In the genomic region with DNA sequence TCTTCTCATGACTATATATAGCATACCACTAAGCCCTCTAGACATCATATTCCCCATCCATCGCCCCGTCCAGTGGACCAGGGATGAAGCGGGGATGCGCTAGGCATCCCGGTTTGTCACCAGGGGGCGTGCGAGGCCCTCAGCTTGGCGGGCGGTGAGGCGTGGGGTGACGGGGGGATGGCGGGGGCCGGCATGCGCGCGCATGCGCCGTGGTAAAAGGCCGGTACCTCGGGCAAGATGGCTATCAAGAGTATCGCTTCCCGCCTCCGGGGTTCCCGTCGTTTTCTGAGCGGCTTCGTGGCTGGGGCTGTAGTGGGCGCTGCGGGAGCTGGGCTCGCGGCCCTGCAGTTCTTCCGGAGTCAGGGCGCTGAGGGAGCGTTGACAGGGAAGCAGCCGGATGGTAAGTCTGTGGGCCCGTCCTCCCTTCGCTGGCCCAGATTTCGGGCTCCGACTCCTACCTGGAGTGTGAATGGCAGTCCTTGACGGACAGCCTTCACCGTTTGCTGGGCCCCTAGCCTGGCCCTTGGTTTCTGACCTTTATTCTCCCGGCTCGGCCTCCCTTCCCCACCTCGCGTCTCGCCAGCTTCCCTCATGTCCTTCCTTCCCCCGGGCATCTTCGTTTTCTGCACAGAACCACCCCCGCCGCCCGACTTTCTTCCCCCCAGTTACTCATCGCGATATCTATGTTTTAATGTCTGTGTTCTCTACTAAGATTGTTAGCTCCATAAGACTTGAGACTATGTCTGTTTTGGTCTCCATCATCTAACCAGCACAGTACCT, we compare ENCODE assay signal across 1 cellular context.
A peak's percentile ranks its signal among the peaks of the same experiment; 100 is the strongest.
TF ChIP-seq lines count a peak whose summit lies in the region.

TSS of gene EXOG (plus strand) at position 210 of the 780 bp plus-strand sequence. CDS start at position 238, 28 bp downstream.

TF ChIP-seq in K562, 482 proteins besides CTCF, POLR2A, EP300 and RAD21 (continued from another document and continues in another):
- peak; percentile 58 for TF ChIP-seq HNRNPLL (IDR thresholded peaks at IDR 0.05; ENCODE audit: low read depth, low read length, poor library complexity, severe bottlenecking)
- TF ChIP-seq ZMIZ1 (IDR thresholded peaks at IDR 0.05; ENCODE audit: low read depth in 2 of 2, low read length in 2 of 2) = peak in 1 of 2 experiments; percentile 68; a peak in 2 of 4 replicates
- TF ChIP-seq, protein P1, sequence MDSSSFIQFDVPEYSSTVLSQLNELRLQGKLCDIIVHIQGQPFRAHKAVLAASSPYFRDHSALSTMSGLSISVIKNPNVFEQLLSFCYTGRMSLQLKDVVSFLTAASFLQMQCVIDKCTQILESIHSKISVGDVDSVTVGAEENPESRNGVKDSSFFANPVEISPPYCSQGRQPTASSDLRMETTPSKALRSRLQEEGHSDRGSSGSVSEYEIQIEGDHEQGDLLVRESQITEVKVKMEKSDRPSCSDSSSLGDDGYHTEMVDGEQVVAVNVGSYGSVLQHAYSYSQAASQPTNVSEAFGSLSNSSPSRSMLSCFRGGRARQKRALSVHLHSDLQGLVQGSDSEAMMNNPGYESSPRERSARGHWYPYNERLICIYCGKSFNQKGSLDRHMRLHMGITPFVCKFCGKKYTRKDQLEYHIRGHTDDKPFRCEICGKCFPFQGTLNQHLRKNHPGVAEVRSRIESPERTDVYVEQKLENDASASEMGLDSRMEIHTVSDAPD (CRISPR knock-in tag; IDR thresholded peaks at IDR 0.05) = no peak
- no peak for TF ChIP-seq AFF1 (IDR thresholded peaks at IDR 0.05; ENCODE audit: low read depth in 1 of 2, partially characterized antibody in 2 of 2)
- TF ChIP-seq, protein P2, sequence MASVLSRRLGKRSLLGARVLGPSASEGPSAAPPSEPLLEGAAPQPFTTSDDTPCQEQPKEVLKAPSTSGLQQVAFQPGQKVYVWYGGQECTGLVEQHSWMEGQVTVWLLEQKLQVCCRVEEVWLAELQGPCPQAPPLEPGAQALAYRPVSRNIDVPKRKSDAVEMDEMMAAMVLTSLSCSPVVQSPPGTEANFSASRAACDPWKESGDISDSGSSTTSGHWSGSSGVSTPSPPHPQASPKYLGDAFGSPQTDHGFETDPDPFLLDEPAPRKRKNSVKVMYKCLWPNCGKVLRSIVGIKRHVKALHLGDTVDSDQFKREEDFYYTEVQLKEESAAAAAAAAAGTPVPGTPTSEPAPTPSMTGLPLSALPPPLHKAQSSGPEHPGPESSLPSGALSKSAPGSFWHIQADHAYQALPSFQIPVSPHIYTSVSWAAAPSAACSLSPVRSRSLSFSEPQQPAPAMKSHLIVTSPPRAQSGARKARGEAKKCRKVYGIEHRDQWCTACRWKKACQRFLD (CRISPR knock-in tag; IDR thresholded peaks at IDR 0.05) = peak; percentile 57; the same call in 1 of the 2 replicates
- no peak for TF ChIP-seq NFXL1 (CRISPR knock-in tag; IDR thresholded peaks at IDR 0.05)
- no peak for TF ChIP-seq CBFA2T3 (IDR thresholded peaks at IDR 0.05)
- no peak for TF ChIP-seq SAP30 (IDR thresholded peaks at IDR 0.05; ENCODE audit: borderline replicate concordance, insufficient read depth, low read depth, low read length, poor library complexity, severe bottlenecking)
- TF ChIP-seq, protein P3, sequence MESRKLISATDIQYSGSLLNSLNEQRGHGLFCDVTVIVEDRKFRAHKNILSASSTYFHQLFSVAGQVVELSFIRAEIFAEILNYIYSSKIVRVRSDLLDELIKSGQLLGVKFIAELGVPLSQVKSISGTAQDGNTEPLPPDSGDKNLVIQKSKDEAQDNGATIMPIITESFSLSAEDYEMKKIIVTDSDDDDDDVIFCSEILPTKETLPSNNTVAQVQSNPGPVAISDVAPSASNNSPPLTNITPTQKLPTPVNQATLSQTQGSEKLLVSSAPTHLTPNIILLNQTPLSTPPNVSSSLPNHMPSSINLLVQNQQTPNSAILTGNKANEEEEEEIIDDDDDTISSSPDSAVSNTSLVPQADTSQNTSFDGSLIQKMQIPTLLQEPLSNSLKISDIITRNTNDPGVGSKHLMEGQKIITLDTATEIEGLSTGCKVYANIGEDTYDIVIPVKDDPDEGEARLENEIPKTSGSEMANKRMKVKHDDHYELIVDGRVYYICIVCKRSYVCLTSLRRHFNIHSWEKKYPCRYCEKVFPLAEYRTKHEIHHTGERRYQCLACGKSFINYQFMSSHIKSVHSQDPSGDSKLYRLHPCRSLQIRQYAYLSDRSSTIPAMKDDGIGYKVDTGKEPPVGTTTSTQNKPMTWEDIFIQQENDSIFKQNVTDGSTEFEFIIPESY (CRISPR knock-in tag; IDR thresholded peaks at IDR 0.05) = no peak; the same call in 1 of the 2 replicates
- peak; percentile 64 for TF ChIP-seq GABPB1 (CRISPR knock-in tag; IDR thresholded peaks at IDR 0.05)
- no peak for TF ChIP-seq MBD1 (CRISPR knock-in tag; IDR thresholded peaks at IDR 0.05)
- 0 out of 2 replicates have a peak, but pooled peaks have one; percentile 22 for TF ChIP-seq OTX1 (CRISPR knock-in tag; IDR thresholded peaks at IDR 0.05)
- TF ChIP-seq IRF9 (tag; IDR thresholded peaks at IDR 0.05) = no peak
- no peak for TF ChIP-seq NCOR1 (IDR thresholded peaks at IDR 0.05)
- TF ChIP-seq MTA3 (IDR thresholded peaks at IDR 0.05; ENCODE audit: borderline replicate concordance) = peak; percentile 78; the same call in 1 of the 2 replicates
- TF ChIP-seq ZNF589 (CRISPR knock-in tag; IDR thresholded peaks at IDR 0.05; ENCODE audit: low read depth) = no peak
- TF ChIP-seq MCM2 (IDR thresholded peaks at IDR 0.05; ENCODE audit: low read depth) = no peak
- TF ChIP-seq POLR2AphosphoS5 (IDR thresholded peaks at IDR 0.05; ENCODE audit: control insufficient read depth, insufficient read depth, low read depth, low read length) = peak; percentile 73
- no peak for TF ChIP-seq XRCC4 (IDR thresholded peaks at IDR 0.05; ENCODE audit: extremely low read depth, insufficient read depth, insufficient read length)
- TF ChIP-seq JUN (IDR thresholded peaks at IDR 0.05; ENCODE audit: borderline replicate concordance, low read depth, low read length) = no peak; the same call in 1 of the 2 replicates
- TF ChIP-seq JUN (CRISPR knock-in tag; IDR thresholded peaks at IDR 0.05; ENCODE audit: borderline replicate concordance) = no peak; the same call in 1 of the 2 replicates
- TF ChIP-seq PTBP1 (IDR thresholded peaks at IDR 0.05; ENCODE audit: low read depth, low read length) = no peak
- TF ChIP-seq BMI1 (IDR thresholded peaks at IDR 0.05; ENCODE audit: low read length) = no peak
- no peak for TF ChIP-seq STAT5B (CRISPR knock-in tag; IDR thresholded peaks at IDR 0.05)
- TF ChIP-seq CUX1 (CRISPR knock-in tag; IDR thresholded peaks at IDR 0.05) = no peak
- TF ChIP-seq TFE3 (CRISPR knock-in tag; IDR thresholded peaks at IDR 0.05) = no peak
